In the genomic region with DNA sequence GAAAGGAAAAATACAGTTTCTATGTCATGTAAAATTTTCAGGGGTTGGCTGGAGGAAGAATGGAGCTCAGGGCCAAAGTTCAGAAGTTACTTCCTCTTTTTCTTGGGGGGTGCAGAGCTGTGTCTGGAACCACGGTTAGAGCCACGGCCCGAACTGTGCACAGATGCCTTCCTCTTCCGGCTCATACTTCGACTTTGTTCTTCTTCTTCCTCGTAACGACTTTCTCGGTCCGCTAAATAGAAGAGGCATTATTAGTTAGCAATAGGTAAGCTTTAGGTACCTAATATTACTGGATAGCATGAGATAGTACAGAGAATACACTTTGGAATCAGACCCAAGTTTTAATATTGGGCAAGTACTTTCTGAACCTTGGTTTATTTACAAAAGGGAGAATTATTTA, we compare ENCODE assay signal across 11 cellular contexts. TPM values are rescaled to one million over a fixed set of nuclear protein-coding genes. Genes with fewer than 3 reads are reported as not detected.
DNase-seq lines count a peak whose midpoint lies in the region; ATAC-seq and TF ChIP-seq lines count a peak whose summit lies in the region.
"Had no signal": no experiment of that assay in that cellular context is flagged by ENCODE, and none has a peak within 500 bp of the region (broad histone marks: within the 10 kb centered on the region; RNA-seq: fewer than 3 reads in every experiment).

No MANE protein-coding gene starts in this region.

- peak; percentile 49 for ATAC-seq in GM19035 (IDR thresholded peaks at IDR 0.05; ENCODE audit: unreplicated experiment)
- no peak for ATAC-seq in activated naive CD8-positive, alpha-beta T cell treated with anti-CD3 and anti-CD28 coated beads, Interleukin-2, amount 10 ng/mL, durations not matched to agents 7 days and 5 days (ENCODE audit: low read depth)
- ATAC-seq in HG03460 (IDR thresholded peaks at IDR 0.05; ENCODE audit: unreplicated experiment): no peak
- ATAC-seq in GM18870 (IDR thresholded peaks at IDR 0.05; ENCODE audit: unreplicated experiment): no peak

- peak; percentile 68 for DNase-seq in CD14-positive monocyte (ENCODE audit: low spot score)
- peak; percentile 25 for DNase-seq in KG1 (lab: John Stamatoyannopoulos, UW)
- DNase-seq in activated naive CD8-positive, alpha-beta T cell treated with anti-CD3 and anti-CD28 coated beads, Interleukin-2, amount 10 ng/mL, durations not matched to agents 7 days and 5 days: no peak
- no peak for DNase-seq in HFFc6
- DNase-seq in DMS79 (lab: John Stamatoyannopoulos, UW): no peak
- DNase-seq: activated naive CD4-positive, alpha-beta T cell treated with anti-CD3 and anti-CD28 coated beads for 36 hours; stimulated activated CD4-positive, alpha-beta T cell treated with anti-CD3 and anti-CD28 coated beads, Interleukin-4, amount 100 ng/mL, for 1 hour had no signal

- H3K36me3 Mint-ChIP-seq in CD14-positive monocyte (peaks cover 64 to 68% of the 10 kb centered on the region in 2 donors), HFFc6 (ENCODE audit: low read depth) (peaks cover 46% of the 10 kb centered on the region)
- peaks cover 52% of the 10 kb centered on the region for H3K36me3 Mint-ChIP-seq in activated naive CD8-positive, alpha-beta T cell treated with anti-CD3 and anti-CD28 coated beads, Interleukin-2, amount 10 ng/mL, durations not matched to agents 7 days and 5 days

- H3K27me3 Mint-ChIP-seq in CD14-positive monocyte (ENCODE audit: low read depth in 3 of 3): peaks cover 2 to 3% (median 2%) of the 10 kb centered on the region in 3 donors
- H3K27me3 Mint-ChIP-seq in activated naive CD8-positive, alpha-beta T cell treated with anti-CD3 and anti-CD28 coated beads, Interleukin-2, amount 10 ng/mL, durations not matched to agents 7 days and 5 days: peaks cover 2% of the 10 kb centered on the region
- no peaks in the 10 kb centered on the region for H3K27me3 Mint-ChIP-seq in HFFc6 (ENCODE audit: insufficient read depth)

- H3K27ac Mint-ChIP-seq in CD14-positive monocyte (peak overlapping the region; percentile 87 to 97 (median 94)), HFFc6 (no peak overlapping the region)
- H3K27ac Mint-ChIP-seq in activated naive CD8-positive, alpha-beta T cell treated with anti-CD3 and anti-CD28 coated beads, Interleukin-2, amount 10 ng/mL, durations not matched to agents 7 days and 5 days: peak overlapping the region; percentile 62
- H3K27ac Mint-ChIP-seq: activated naive CD4-positive, alpha-beta T cell treated with anti-CD3 and anti-CD28 coated beads for 36 hours; nephron had no signal

- TF ChIP-seq CTCF in CD14-positive monocyte (IDR thresholded peaks at IDR 0.05) (no peak), HFFc6 (IDR thresholded peaks at IDR 0.05) (no peak)

- H3K4me3 Mint-ChIP-seq in CD14-positive monocyte: peak overlapping the region; percentile 60 to 71
- no peak overlapping the region for H3K4me3 Mint-ChIP-seq in activated naive CD8-positive, alpha-beta T cell treated with anti-CD3 and anti-CD28 coated beads, Interleukin-2, amount 10 ng/mL, durations not matched to agents 7 days and 5 days
- no peak overlapping the region for H3K4me3 Mint-ChIP-seq in HFFc6
- H3K4me3 Mint-ChIP-seq: activated naive CD4-positive, alpha-beta T cell treated with anti-CD3 and anti-CD28 coated beads for 36 hours; nephron had no signal

- intact Hi-C loops in CD14-positive monocyte (cut with micrococcal nuclease): no loop called here

- peaks cover 0 to 2% (median 0%) of the 10 kb centered on the region in 7 donors for H3K9me3 Mint-ChIP-seq in CD14-positive monocyte
- no peaks in the 10 kb centered on the region for H3K9me3 Mint-ChIP-seq in activated naive CD8-positive, alpha-beta T cell treated with anti-CD3 and anti-CD28 coated beads, Interleukin-2, amount 10 ng/mL, durations not matched to agents 7 days and 5 days
- H3K9me3 Mint-ChIP-seq in HFFc6: no peaks in the 10 kb centered on the region
- H3K9me3 Mint-ChIP-seq: activated naive CD4-positive, alpha-beta T cell treated with anti-CD3 and anti-CD28 coated beads for 36 hours; nephron had no signal

- H3K4me1 Mint-ChIP-seq in CD14-positive monocyte: peaks cover 13% of the 10 kb centered on the region
- peaks cover 10% of the 10 kb centered on the region for H3K4me1 Mint-ChIP-seq in activated naive CD8-positive, alpha-beta T cell treated with anti-CD3 and anti-CD28 coated beads, Interleukin-2, amount 10 ng/mL, durations not matched to agents 7 days and 5 days
- peaks cover 7% of the 10 kb centered on the region for H3K4me1 Mint-ChIP-seq in HFFc6 (ENCODE audit: low read depth)

- POLR2A ChIA-PET in activated naive CD8-positive, alpha-beta T cell treated with anti-CD3 and anti-CD28 coated beads, Interleukin-2, amount 10 ng/mL, durations not matched to agents 7 days and 5 days (lab: Charles Lee): no interaction called here

RNA-seq across cellular contexts. Expression of a gene that starts 31.2 kb away (rescaled TPM):
- 10 to 100 TPM; 26.6 to 37.3 TPM for polyA plus RNA-seq in CD14-positive monocyte
- total RNA-seq in activated naive CD8-positive, alpha-beta T cell treated with anti-CD3 and anti-CD28 coated beads, Interleukin-2, amount 10 ng/mL, durations not matched to agents 7 days and 5 days: 100 to 1,000 TPM; 119 to 121 TPM
- 10 to 100 TPM; 67.9 to 91.9 (median 86.2) TPM for total RNA-seq in HFFc6 (2021; fragmentation: NEBNext Ultra II Directional; extraction: Animal tissue kit (Norgen Biotek cat#: 25700))

Comparison
In these comparisons a context has a peak if more than half of its experiments do, and no peak if none do; other contexts are left out.
1. DNase-seq: peak in CD14-positive monocyte (single experiment) and KG1 (single experiment); none in activated naive CD8-positive, alpha-beta T cell treated with anti-CD3 and anti-CD28 coated beads, Interleukin-2, amount 10 ng/mL, durations not matched to agents 7 days and 5 days (single experiment), HFFc6 (single experiment) and DMS79 (single experiment).
2. H3K4me3 Mint-ChIP-seq: peak in CD14-positive monocyte (2 of 2); none in activated naive CD8-positive, alpha-beta T cell treated with anti-CD3 and anti-CD28 coated beads, Interleukin-2, amount 10 ng/mL, durations not matched to agents 7 days and 5 days (single experiment) and HFFc6 (single experiment).